ENCODE assay signal across 12 cellular contexts in the genomic region with DNA sequence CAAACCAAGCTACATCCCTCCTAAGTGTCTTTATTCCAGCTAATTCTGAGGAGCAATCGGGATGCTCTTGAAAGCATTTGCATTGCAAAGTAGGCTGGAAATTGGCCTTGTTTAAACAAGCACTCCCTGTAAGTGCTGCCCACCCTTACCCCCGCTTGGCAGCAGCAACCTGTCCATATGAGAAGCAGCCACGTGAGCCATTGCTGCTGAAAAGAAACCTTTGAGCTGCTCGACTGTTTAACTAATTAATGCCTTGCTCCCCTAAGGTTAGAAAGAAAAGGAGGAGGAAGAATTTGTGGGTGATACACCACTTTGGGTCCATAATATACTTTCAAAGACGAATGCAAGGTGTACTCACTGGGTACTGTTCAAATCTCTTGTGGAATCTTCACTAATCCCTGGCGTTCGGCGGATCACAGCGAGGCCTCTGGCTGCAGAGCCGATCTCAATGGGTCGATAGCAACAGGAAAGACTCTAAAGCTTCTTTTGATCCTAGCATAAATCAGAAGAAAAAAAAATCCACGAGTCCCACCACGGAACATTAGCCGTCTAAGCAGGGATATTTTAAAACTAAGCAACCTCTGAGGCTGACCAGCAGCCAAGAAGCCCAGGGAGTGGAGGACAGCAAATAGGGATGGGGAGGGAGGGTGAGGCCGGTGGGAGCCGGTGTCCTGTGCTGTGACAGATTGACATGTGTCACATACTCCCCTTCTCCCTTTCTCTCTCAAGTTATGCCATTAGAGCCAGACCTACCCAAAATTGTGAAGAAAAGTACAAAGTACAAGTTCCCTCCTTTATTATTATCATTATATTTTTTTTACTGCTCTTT. TPM values are rescaled to one million over a fixed set of nuclear protein-coding genes. Genes with fewer than 3 reads are reported as not detected.
A peak's percentile ranks its signal among the peaks of the same experiment; 100 is the strongest.
DNase-seq lines count a peak whose midpoint lies in the region; ATAC-seq, FAIRE-seq and TF ChIP-seq lines count a peak whose summit lies in the region.
"Had no signal": no experiment of that assay in that cellular context is flagged by ENCODE, and none has a peak within 500 bp of the region (broad histone marks: within the 10 kb centered on the region; RNA-seq: fewer than 3 reads in every experiment).

No MANE protein-coding gene starts in this region.

- peaks cover 38% of the 10 kb centered on the region for H3K4me1 Mint-ChIP-seq in Calu3 (ENCODE audit: low read depth, unreplicated experiment)
- H3K4me1 Mint-ChIP-seq in activated T-cell treated with anti-CD3 and anti-CD28 coated beads, Interleukin-2, amount 50 U/mL, for 72 hours (ENCODE audit: low read depth): no peaks in the 10 kb centered on the region
- peaks cover 6% of the 10 kb centered on the region for H3K4me1 Mint-ChIP-seq in type B pancreatic cell (ENCODE audit: unreplicated experiment)
- H3K4me1 Mint-ChIP-seq: activated B cell treated with CpG ODN at 0.5 μM for 24 hours had no signal

- H3K9me3 Mint-ChIP-seq in Calu3 (ENCODE audit: low read depth, unreplicated experiment): no peaks in the 10 kb centered on the region
- H3K9me3 Mint-ChIP-seq in activated T-cell treated with anti-CD3 and anti-CD28 coated beads, Interleukin-2, amount 50 U/mL, for 72 hours: no peaks in the 10 kb centered on the region
- no peaks in the 10 kb centered on the region for H3K9me3 Mint-ChIP-seq in type B pancreatic cell
- H3K9me3 Mint-ChIP-seq: activated B cell treated with CpG ODN at 0.5 μM for 24 hours had no signal

- H3K36me3 Mint-ChIP-seq in Calu3 (ENCODE audit: insufficient read depth, unreplicated experiment) (no peaks in the 10 kb centered on the region), type B pancreatic cell (no peaks in the 10 kb centered on the region)
- no peaks in the 10 kb centered on the region for H3K36me3 Mint-ChIP-seq in activated T-cell treated with anti-CD3 and anti-CD28 coated beads, Interleukin-2, amount 50 U/mL, for 72 hours (ENCODE audit: insufficient read depth in 2 of 2)

- BruUV-seq in Calu3 (replicated peaks; lab: Mats Ljungman, UMichigan): no TSS peak

- H3K27me3 Mint-ChIP-seq in Calu3 (ENCODE audit: unreplicated experiment): no peaks in the 10 kb centered on the region
- H3K27me3 Mint-ChIP-seq in activated T-cell treated with anti-CD3 and anti-CD28 coated beads, Interleukin-2, amount 50 U/mL, for 72 hours (ENCODE audit: low read depth): peaks cover 33% of the 10 kb centered on the region
- peaks cover 14% of the 10 kb centered on the region for H3K27me3 Mint-ChIP-seq in type B pancreatic cell

- DNase-seq in Calu3 (peak; percentile 13), NCI-H1092 (lab: John Stamatoyannopoulos, UW) (peak; percentile 96), NCI-H69 (lab: John Stamatoyannopoulos, UW) (peak; percentile 85), left kidney (ENCODE audit: low read depth, low spot score) (peak; percentile 61), NCI-H774 (lab: John Stamatoyannopoulos, UW) (no peak), GM12892 (ENCODE audit: insufficient read length) (no peak), type B pancreatic cell (ENCODE audit: extremely low spot score, unreplicated experiment) (no peak)
- DNase-seq in activated T-cell treated with anti-CD3 and anti-CD28 coated beads, Interleukin-2, amount 50 U/mL, for 72 hours: no peak
- DNase-seq: activated B cell treated with CpG ODN at 0.5 μM for 24 hours, gastrocnemius medialis, uterus had no signal

- FAIRE-seq in GM12892 (lab: Jason Lieb, UNC): no peak

- TF ChIP-seq CTCF in Calu3 (IDR thresholded peaks at IDR 0.05; ENCODE audit: unreplicated experiment) (no peak), type B pancreatic cell (conservative IDR thresholded peaks at IDR 0.05) (no peak)

- intact Hi-C loops in Calu3 (cut with micrococcal nuclease; ENCODE audit: unreplicated experiment): no loop called here

- H3K27ac Mint-ChIP-seq in Calu3 (ENCODE audit: unreplicated experiment) (no peak overlapping the region), type B pancreatic cell (no peak overlapping the region)
- H3K27ac Mint-ChIP-seq in activated T-cell treated with anti-CD3 and anti-CD28 coated beads, Interleukin-2, amount 50 U/mL, for 72 hours: no peak overlapping the region
- H3K27ac Mint-ChIP-seq: activated B cell treated with CpG ODN at 0.5 μM for 24 hours had no signal

- CTCF ChIA-PET in Calu3 (lab: Charles Lee): no interaction called here

- TF ChIP-seq POLR2A in GM12892 (IDR thresholded peaks at IDR 0.05; ENCODE audit: low read depth, low read length): no peak

- H3K4me3 Mint-ChIP-seq in Calu3 (ENCODE audit: low read depth, unreplicated experiment) (peak overlapping the region; percentile 35), type B pancreatic cell (no peak overlapping the region)
- no peak overlapping the region for H3K4me3 Mint-ChIP-seq in activated T-cell treated with anti-CD3 and anti-CD28 coated beads, Interleukin-2, amount 50 U/mL, for 72 hours
- H3K4me3 Mint-ChIP-seq: activated B cell treated with CpG ODN at 0.5 μM for 24 hours had no signal

- ATAC-seq in activated T-cell treated with anti-CD3 and anti-CD28 coated beads, Interleukin-2, amount 50 U/mL, for 72 hours (replicated peaks in 1 of 2): no peak
- ATAC-seq: gastrocnemius medialis, SK-N-SH treated with all-trans-retinoic acid at 6 μM for 48 hours had no signal

RNA-seq across cellular contexts. Expression of a gene that starts 37.2 kb away (rescaled TPM):
- total RNA-seq in Calu3 (2022): 31.9 and 33.7 TPM in 2 replicates
- total RNA-seq in activated T-cell treated with anti-CD3 and anti-CD28 coated beads, Interleukin-2, amount 50 U/mL, for 72 hours: 10 to 100 TPM in 1 of 2 donors, 1 to 10 TPM in 1; 8.2 to 17.6 TPM
- polyA plus RNA-seq in GM12892 (2012; ENCODE audit: missing spikeins): 7.4 TPM
- 43.2 and 63.3 TPM in 2 replicates for total RNA-seq in type B pancreatic cell (ENCODE audit: low replicate concordance)

Comparison
In these comparisons a context has a peak if more than half of its experiments do, and no peak if none do; other contexts are left out.
1. DNase-seq: peak in Calu3 (single experiment), NCI-H1092 (single experiment), NCI-H69 (single experiment) and left kidney (single experiment); none in NCI-H774 (single experiment), activated T-cell treated with anti-CD3 and anti-CD28 coated beads, Interleukin-2, amount 50 U/mL, for 72 hours (0 of 2), GM12892 (single experiment) and type B pancreatic cell (single experiment).